Comparison of ENCODE assay signal across 8 cellular contexts in the genomic region with DNA sequence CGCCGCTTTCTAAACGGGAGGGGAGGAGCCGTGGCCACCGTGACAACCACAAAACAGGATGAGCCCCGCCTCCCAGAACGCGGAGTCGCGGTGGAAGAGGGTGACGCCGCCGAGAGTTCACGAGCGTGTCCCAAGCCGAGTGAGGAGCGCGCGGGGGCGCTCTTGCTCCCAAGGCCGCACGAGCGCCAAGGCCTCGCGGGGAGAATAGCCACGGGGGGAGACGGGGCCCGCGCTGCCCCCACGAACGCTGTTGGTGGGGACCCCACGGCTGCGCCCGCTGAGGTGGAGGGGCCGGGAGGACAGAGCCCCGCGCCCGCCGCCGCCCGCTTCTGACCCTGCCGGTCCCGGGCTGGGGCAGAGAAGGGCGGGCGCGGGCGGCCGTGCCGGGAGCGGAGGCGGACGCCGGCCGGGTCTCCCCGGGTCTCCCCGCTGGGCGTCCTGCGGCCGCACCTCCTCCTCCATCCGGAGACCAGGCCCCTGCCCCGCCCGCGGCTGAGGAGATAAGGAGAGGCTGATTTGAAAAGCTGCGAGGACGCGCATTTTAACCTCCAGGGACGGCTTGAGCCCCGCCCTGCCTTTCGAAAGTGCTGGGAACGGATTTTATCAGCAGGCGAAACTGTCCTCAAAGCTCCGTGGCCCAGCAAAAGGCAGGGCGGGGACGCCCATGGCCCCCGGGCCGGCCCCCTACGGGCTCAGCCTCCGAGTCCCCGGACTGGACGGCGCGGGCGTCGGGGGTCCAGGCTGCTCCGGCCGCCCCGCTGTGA. TPM values are rescaled to one million over a fixed set of nuclear protein-coding genes. Genes with fewer than 3 reads are reported as not detected.
DNase-seq lines count a peak whose midpoint lies in the region; ATAC-seq and TF ChIP-seq lines count a peak whose summit lies in the region.

No MANE protein-coding gene starts in this region.

- TF ChIP-seq POLR2A in erythroblast (IDR thresholded peaks at IDR 0.05; ENCODE audit: low read length) (no peak), tibial nerve (IDR thresholded peaks at IDR 0.05) (no peak)

- ATAC-seq in DND-41 (ENCODE audit: insufficient read depth, low read depth): 0 out of 3 replicates have a peak, but pooled peaks have one; percentile 17
- ATAC-seq in GM21381 (IDR thresholded peaks at IDR 0.05; ENCODE audit: unreplicated experiment): no peak

- no peak overlapping the region for H3K4me3 ChIP-seq in DND-41 (ENCODE audit: low read depth in 1 of 2, low read length in 2 of 2)
- H3K4me3 ChIP-seq in mucosa of rectum (ENCODE audit: low read length in 2 of 2): peak overlapping the region; percentile 20 to 27
- H3K4me3 ChIP-seq in tibial nerve: peak overlapping the region; percentile 35 to 70 (median 56)

- H3K4me2 ChIP-seq in DND-41 (ENCODE audit: insufficient read depth, low read length): peak overlapping the region; percentile 31; the same call in 1 of the 2 replicates

- H3K36me3 ChIP-seq in DND-41 (ENCODE audit: insufficient read depth, low read length): no peaks in the 10 kb centered on the region
- H3K36me3 ChIP-seq in mucosa of rectum (ENCODE audit: control insufficient read depth in 2 of 2, insufficient read depth in 2 of 2, low read length in 2 of 2): no peaks in the 10 kb centered on the region
- H3K36me3 ChIP-seq in tibial nerve: no peaks in the 10 kb centered on the region

- TF ChIP-seq EP300 in tibial nerve (IDR thresholded peaks at IDR 0.05): no peak

- peak; percentile 42 for DNase-seq in DND-41
- DNase-seq in NCI-H1105 (lab: John Stamatoyannopoulos, UW): peak; percentile 20
- peak; percentile 64 for DNase-seq in activated CD8-positive, alpha-beta memory T cell treated with anti-CD3 and anti-CD28 coated beads, Interleukin-2, amount 50 U/mL, for 48 hours
- DNase-seq in erythroblast (lab: John Stamatoyannopoulos, UW): peak; percentile 66 to 67
- peak; percentile 44 to 54 for DNase-seq in tibial nerve (ENCODE audit: low spot score in 2 of 2)
- no peak for DNase-seq in NCI-H446 (lab: John Stamatoyannopoulos, UW)

- 0 to 4% methylated on average over 43 to 52 of the region's 87 CpGs for WGBS in tibial nerve, 2 donors

- no peak overlapping the region for H3K27ac ChIP-seq in DND-41 (ENCODE audit: low read length)
- H3K27ac ChIP-seq in mucosa of rectum (ENCODE audit: low read depth in 2 of 2, low read length in 2 of 2): peak overlapping the region; percentile 23 to 55
- H3K27ac ChIP-seq in tibial nerve: peak overlapping the region; percentile 21 to 81 (median 74)

- peak; percentile 18 for TF ChIP-seq CTCF in DND-41 (IDR thresholded peaks at IDR 0.05; ENCODE audit: borderline replicate concordance, extremely low read depth, low read length, poor library complexity, severe bottlenecking)
- TF ChIP-seq CTCF in tibial nerve (IDR thresholded peaks at IDR 0.05): peak in 4 of 5 experiments; percentile 21 to 59 (median 46)

- H3K4me1 ChIP-seq in DND-41 (ENCODE audit: insufficient read depth, low read length) (peaks cover 27% of the 10 kb centered on the region), mucosa of rectum (ENCODE audit: control insufficient read depth in 2 of 2, insufficient read depth in 2 of 2, low read length in 2 of 2) (peaks cover 10 to 15% of the 10 kb centered on the region in 2 donors), tibial nerve (peaks cover 0 to 45% (median 19%) of the 10 kb centered on the region in 4 donors)

- H3K27me3 ChIP-seq in DND-41 (ENCODE audit: insufficient read depth, low read length, poor library complexity) (peaks cover 24% of the 10 kb centered on the region), mucosa of rectum (ENCODE audit: control insufficient read depth in 2 of 2, insufficient read depth in 2 of 2, low read length in 2 of 2) (peaks cover 12 to 36% of the 10 kb centered on the region in 2 donors), tibial nerve (peaks cover 2 to 14% of the 10 kb centered on the region in 2 donors)

- H4K20me1 ChIP-seq in DND-41 (ENCODE audit: insufficient read depth, low read length): peaks cover 10% of the 10 kb centered on the region

- no peak overlapping the region for H3K9ac ChIP-seq in DND-41 (ENCODE audit: low read depth, low read length)
- H3K9ac ChIP-seq in mucosa of rectum (ENCODE audit: low read depth in 1 of 2, low read length in 2 of 2): peak overlapping the region in 1 of 2 donors; percentile 56

- peaks cover 7% of the 10 kb centered on the region for H3K79me2 ChIP-seq in DND-41 (ENCODE audit: insufficient read depth, low read length)

- no peak overlapping the region for H2AFZ ChIP-seq in DND-41 (ENCODE audit: low read depth, low read length)

- H3K9me3 ChIP-seq in DND-41 (ENCODE audit: insufficient read depth, low read length, severe bottlenecking): no peaks in the 10 kb centered on the region
- H3K9me3 ChIP-seq in mucosa of rectum (ENCODE audit: control insufficient read depth in 2 of 2, low read length in 2 of 2): no peaks in the 10 kb centered on the region
- no peaks in the 10 kb centered on the region for H3K9me3 ChIP-seq in tibial nerve

RNA-seq across cellular contexts. Expression of a gene that starts 3.8 kb away (rescaled TPM):
- 1 to 10 TPM in 1 of 4 donors, under 1 TPM in 1, not detected in 2; 0.60 to 4.7 TPM for total RNA-seq in tibial nerve

Comparison
In these comparisons a context has a peak if more than half of its experiments do, and no peak if none do; other contexts are left out.
1. DNase-seq: peak in DND-41 (single experiment), NCI-H1105 (single experiment), activated CD8-positive, alpha-beta memory T cell treated with anti-CD3 and anti-CD28 coated beads, Interleukin-2, amount 50 U/mL, for 48 hours (single experiment), erythroblast (2 of 2) and tibial nerve (2 of 2); none in NCI-H446 (0 of 2).
2. H3K4me3 ChIP-seq: peak in mucosa of rectum (2 of 2) and tibial nerve (4 of 4); none in DND-41 (0 of 2).